ENCODE assay signal across 10 cellular contexts in the genomic region with DNA sequence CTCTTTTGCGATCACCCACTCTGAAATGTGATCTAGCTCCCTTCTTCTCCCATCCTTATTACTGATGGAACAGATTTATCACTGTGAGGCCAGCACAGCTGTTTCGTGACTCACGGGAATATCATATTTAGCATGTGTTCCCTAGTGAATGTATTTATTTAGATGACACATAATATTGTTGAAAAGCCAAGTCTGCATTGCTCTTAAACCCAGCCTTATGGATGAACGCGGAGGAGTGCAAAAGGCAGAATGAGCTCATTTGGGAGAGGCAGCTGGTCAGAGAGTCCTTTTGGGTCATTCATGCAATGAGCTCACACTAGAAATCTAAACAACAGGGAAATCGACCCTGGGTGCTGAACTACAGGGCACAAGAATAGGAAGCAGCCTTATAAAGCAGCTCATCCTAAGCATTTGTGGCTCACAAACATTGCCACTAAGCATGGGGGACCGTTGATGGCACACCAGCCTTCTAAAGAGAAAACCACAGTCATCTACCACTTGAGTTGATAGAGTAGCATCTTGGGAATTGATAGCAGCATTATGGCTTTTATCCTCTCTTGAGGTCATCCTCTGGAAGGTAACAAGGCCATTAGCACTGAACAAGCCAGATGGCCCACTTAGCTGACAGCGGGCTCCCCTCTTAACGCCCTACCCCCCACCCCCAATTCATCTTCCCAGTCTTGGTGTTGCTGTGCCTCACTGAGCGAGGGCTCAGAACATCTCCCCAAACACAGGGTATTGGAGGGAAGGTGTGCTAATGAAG. TPM values are rescaled to one million over a fixed set of nuclear protein-coding genes. Genes with fewer than 3 reads are reported as not detected.
A peak's percentile ranks its signal among the peaks of the same experiment; 100 is the strongest.
DNase-seq lines count a peak whose midpoint lies in the region; ATAC-seq and TF ChIP-seq lines count a peak whose summit lies in the region.
"Had no signal": no experiment of that assay in that cellular context is flagged by ENCODE, and none has a peak within 500 bp of the region (broad histone marks: within the 10 kb centered on the region; RNA-seq: fewer than 3 reads in every experiment).

No MANE protein-coding gene starts in this region.

- H3K79me2 ChIP-seq in mammary epithelial cell (ENCODE audit: insufficient read depth, low read length) = no peaks in the 10 kb centered on the region

- H3K4me3 ChIP-seq in mammary epithelial cell (replicated peaks in 1 of 3; ENCODE audit: insufficient read depth in 1 of 3, low read depth in 2 of 3, low read length in 3 of 3) (no peak overlapping the region), thyroid gland (replicated peaks in 1 of 3) (no peak overlapping the region)

- 65% methylated on average over 8 of the region's 10 CpGs for WGBS in mammary epithelial cell (ENCODE audit: low coverage, missing lambda C conversion rate)
- WGBS in thyroid gland, 2 donors = 47 to 50% methylated on average over 10 of the region's 10 CpGs

- no peak overlapping the region for H2AFZ ChIP-seq in mammary epithelial cell (ENCODE audit: low read depth, low read length)

- intact Hi-C loops in mammary epithelial cell (cut with micrococcal nuclease) (no loop called here), thyroid gland (cut with DNase I) (no loop called here)

- dilution Hi-C loops in mammary epithelial cell (cut with HindIII; ENCODE audit: low sequenced_read_pairs) = no loop called here

- H3K9me3 ChIP-seq in mammary epithelial cell (replicated peaks; ENCODE audit: insufficient read depth, low read length) (peaks cover 13% of the 10 kb centered on the region), thyroid gland (no peaks in the 10 kb centered on the region)

- no peaks in the 10 kb centered on the region for H3K4me1 ChIP-seq in mammary epithelial cell (ENCODE audit: insufficient read depth, low read length)
- no peaks in the 10 kb centered on the region for H3K4me1 ChIP-seq in thyroid gland

- TF ChIP-seq CTCF in mammary epithelial cell (conservative IDR thresholded peaks at IDR 0.05 in 1 of 2, IDR thresholded peaks at IDR 0.05 in 1 of 2; ENCODE audit: extremely low read depth in 1 of 2, insufficient read depth in 1 of 2, low read depth in 1 of 2, low read length in 2 of 2) (no peak), thyroid gland (IDR thresholded peaks at IDR 0.05) (no peak), omental fat pad (IDR thresholded peaks at IDR 0.05) (no peak)

- in situ Hi-C loops in mammary epithelial cell (cut with MboI; ENCODE audit: low sequenced_read_pairs in 2 of 2) = no loop called here

- no TSS peak for BruUV-seq in mammary epithelial cell (replicated peaks; lab: Mats Ljungman, UMichigan)

- H3K27me3 ChIP-seq in mammary epithelial cell (ENCODE audit: insufficient read depth, low read length) (no peaks in the 10 kb centered on the region), thyroid gland (no peaks in the 10 kb centered on the region)

- no peak overlapping the region for H3K4me2 ChIP-seq in mammary epithelial cell (ENCODE audit: insufficient read depth, low read depth, low read length)

- H3K27ac ChIP-seq in mammary epithelial cell (ENCODE audit: insufficient read depth, low read depth, low read length) (no peak overlapping the region), thyroid gland (no peak overlapping the region)

- no peak for TF ChIP-seq POLR2A in thyroid gland (IDR thresholded peaks at IDR 0.05)

- H3K9ac ChIP-seq in mammary epithelial cell (ENCODE audit: insufficient read depth, low read length) = no peak overlapping the region

- H3K36me3 ChIP-seq in mammary epithelial cell (ENCODE audit: insufficient read depth, low read length) = no peaks in the 10 kb centered on the region
- H3K36me3 ChIP-seq in thyroid gland = no peaks in the 10 kb centered on the region

- H4K20me1 ChIP-seq in mammary epithelial cell (ENCODE audit: insufficient read depth, low read length) = no peaks in the 10 kb centered on the region

- DNase-seq in EL = peak; percentile 38
- peak; percentile 61 for DNase-seq in NCI-H2196 (lab: John Stamatoyannopoulos, UW; ENCODE audit: unreplicated experiment)
- DNase-seq in mammary epithelial cell = peak; percentile 55
- peak; percentile 97 for DNase-seq in non-pigmented ciliary epithelial cell (ENCODE audit: low read depth)
- DNase-seq in thyroid gland = no peak
- no peak for DNase-seq in central memory CD4-positive, alpha-beta T cell
- DNase-seq in omental fat pad (ENCODE audit: low spot score) = no peak
- DNase-seq: activated CD4-positive, alpha-beta memory T cell treated with anti-CD3 and anti-CD28 coated beads, Interleukin-2, amount 10 ng/mL, durations not matched to agents 7 days and 5 days; kidney had no signal

- CTCF ChIA-PET in mammary epithelial cell (lab: Charles Lee; ENCODE audit: low non-redundant PET) = no interaction called here

- no peak for ATAC-seq in GM19455 (IDR thresholded peaks at IDR 0.05; ENCODE audit: unreplicated experiment)
- no peak for ATAC-seq in omental fat pad (ENCODE audit: low FRiP score)

RNA-seq across cellular contexts. Expression of a gene that starts 32.9 kb away (rescaled TPM):
- total RNA-seq in mammary epithelial cell (10 to 100 TPM in 1 of 2 donors, 1 to 10 TPM in 1; 4.0 to 24.5 TPM), thyroid gland (1 to 10 TPM; 1.3 to 5.0 (median 2.0) TPM), omental fat pad (10 to 100 TPM in 1 of 4 donors, 1 to 10 TPM in 3; 2.5 to 14.7 (median 5.4) TPM)
- 0.12 TPM for polyA plus RNA-seq in mammary epithelial cell
- 0.10 TPM for polyA minus RNA-seq in mammary epithelial cell

Comparison
In these comparisons a context has a peak if more than half of its experiments do, and no peak if none do; other contexts are left out.
1. DNase-seq: peak in EL (single experiment), NCI-H2196 (single experiment), mammary epithelial cell (single experiment) and non-pigmented ciliary epithelial cell (single experiment); none in thyroid gland (0 of 2), central memory CD4-positive, alpha-beta T cell (single experiment) and omental fat pad (single experiment).